Comparison of ENCODE assay signal across 12 cellular contexts in genomic region chr5:128503727-128504126, GRCh38. TPM values are rescaled to one million over a fixed set of nuclear protein-coding genes. Genes with fewer than 3 reads are reported as not detected.
"Had no signal": no experiment of that assay in that cellular context is flagged by ENCODE, and none has a peak within 500 bp of the region (broad histone marks: within the 10 kb centered on the region; RNA-seq: fewer than 3 reads in every experiment).

No MANE protein-coding gene starts in this region.

RNA-seq across cellular contexts. Expression of gene FBN2, which starts 34.3 kb away (rescaled TPM):
- total RNA-seq: activated B cell treated with CpG ODN at 0.5 μM for 24 hours; activated CD4-positive, alpha-beta memory T cell treated with anti-CD3 and anti-CD28 coated beads for 36 hours; activated CD4-positive, alpha-beta memory T cell treated with anti-CD3 and anti-CD28 coated beads, Interleukin-2, amount 10 ng/mL, durations not matched to agents 7 days and 5 days; activated CD4-positive, alpha-beta T cell treated with anti-CD3 and anti-CD28 coated beads for 36 hours; activated CD4-positive, alpha-beta T cell treated with anti-CD3 and anti-CD28 coated beads, Interleukin-2, amount 10 ng/mL, durations not matched to agents 24 days and 14 days; activated CD4-positive, alpha-beta T cell treated with anti-CD3 and anti-CD28 coated beads, Interleukin-2, amount 10 ng/mL, durations not matched to agents 7 days and 5 days; activated CD8-positive, alpha-beta memory T cell treated with anti-CD3 and anti-CD28 coated beads for 36 hours; activated CD8-positive, alpha-beta memory T cell treated with anti-CD3 and anti-CD28 coated beads, Interleukin-2, amount 10 ng/mL, durations not matched to agents 7 days and 5 days; activated CD8-positive, alpha-beta T cell treated with anti-CD3 and anti-CD28 coated beads for 36 hours; activated CD8-positive, alpha-beta T cell treated with anti-CD3 and anti-CD28 coated beads, Interleukin-2, amount 10 ng/mL, durations not matched to agents 7 days and 5 days; T-helper 1 cell treated with Interleukin-12 subunit alpha and Interleukin-12 subunit beta and Interleukin-4 antibody, amounts not matched to agents 30 ng/mL and 1 ng/mL, for 36 hours; T-helper 2 cell treated with Interferon-gamma antibody and Interleukin-4, amounts not matched to agents 100 ng/mL and 5 ng/mL, for 36 hours had no signal
